In genomic region chr3:67875858-67876257, GRCh38 we compare ENCODE assay signal across 32 cellular contexts.
"Had no signal": no experiment of that assay in that cellular context is flagged by ENCODE, and none has a peak within 500 bp of the region (broad histone marks: within the 10 kb centered on the region; RNA-seq: fewer than 3 reads in every experiment).

No MANE protein-coding gene starts in this region.

- H3K4me3 ChIP-seq: ascending aorta, SK-N-MC had no signal

- H3K9me3 Mint-ChIP-seq: activated B cell treated with CpG ODN at 0.5 μM for 24 hours; activated naive CD4-positive, alpha-beta T cell treated with anti-CD3 and anti-CD28 coated beads, Interleukin-2, amount 50 U/mL, for 72 hours; activated naive CD8-positive, alpha-beta T cell treated with anti-CD3 and anti-CD28 coated beads, Interleukin-2, amount 50 U/mL, for 24 hours; activated T-cell treated with anti-CD3 and anti-CD28 coated beads, Interleukin-2, amount 50 U/mL, for 24 hours; activated T-helper 1 cell treated with anti-CD3 and anti-CD28 coated beads, Interleukin-12 subunit alpha, Interleukin-12 subunit beta, Interleukin-2, Interleukin-4 antibody, amounts not matched to agents 30 ng/mL and 10 ng/mL and 1 ng/mL, durations not matched to agents 14 hours and 24 hours and 36 hours; T-cell had no signal

- FAIRE-seq: bronchial epithelial cell, TTC549 had no signal

- DNase-seq: activated B cell treated with CpG ODN at 0.5 μM for 24 hours; activated CD4-positive, alpha-beta T cell treated with anti-CD3 and anti-CD28 coated beads for 1 hour; activated CD4-positive, alpha-beta T cell treated with anti-CD3 and anti-CD28 coated beads, Interleukin-2, amount 10 ng/mL, durations not matched to agents 24 days and 14 days; activated CD4-positive, alpha-beta T cell treated with anti-CD3 and anti-CD28 coated beads, Interleukin-2, amount 50 U/mL, for 48 hours; activated CD8-positive, alpha-beta memory T cell treated with anti-CD3 and anti-CD28 coated beads, Interleukin-2, amount 10 ng/mL, durations not matched to agents 7 days and 5 days; activated effector memory CD4-positive, alpha-beta T cell treated with anti-CD3 and anti-CD28 coated beads, Interleukin-2, amount 50 U/mL, for 16 hours; activated naive CD4-positive, alpha-beta T cell treated with Interleukin-2 at 50 U/mL for 16 hours; activated naive CD8-positive, alpha-beta T cell treated with anti-CD3 and anti-CD28 coated beads, Interleukin-2, amount 50 U/mL, for 24 hours; activated T-cell treated with anti-CD3 and anti-CD28 coated beads, Interleukin-2, amount 50 U/mL, for 24 hours; amniotic stem cell; central memory CD4-positive, alpha-beta T cell; Karpas-422; NCI-H1105 treated with DMSO at 0.1 percent for 48 hours; NCI-H1436 treated with DMSO at 0.1 percent for 48 hours; NCI-H1930; NCI-H2171; NCI-H2227 treated with DMSO at 0.1 percent for 48 hours; NCI-H510A; NCI-H526 treated with DMSO at 0.1 percent for 48 hours; NCI-H82; RPMI8226; T-cell; T-helper 2 cell; T1000 had no signal

- H3K36me3 ChIP-seq: ascending aorta had no signal

- H3K27me3 Mint-ChIP-seq: activated CD4-positive, alpha-beta T cell treated with anti-CD3 and anti-CD28 coated beads, Interleukin-2, amount 10 ng/mL, durations not matched to agents 24 days and 14 days; activated naive CD8-positive, alpha-beta T cell treated with anti-CD3 and anti-CD28 coated beads, Interleukin-2, amount 50 U/mL, for 24 hours; activated T-cell treated with anti-CD3 and anti-CD28 coated beads, Interleukin-2, amount 50 U/mL, for 24 hours; T-cell had no signal

- H3K9me3 ChIP-seq: ascending aorta had no signal

- H3K4me1 Mint-ChIP-seq: activated B cell treated with CpG ODN at 0.5 μM for 24 hours; activated CD4-positive, alpha-beta T cell treated with anti-CD3 and anti-CD28 coated beads, Interleukin-2, amount 10 ng/mL, durations not matched to agents 24 days and 14 days; activated CD8-positive, alpha-beta memory T cell treated with anti-CD3 and anti-CD28 coated beads, Interleukin-2, amount 10 ng/mL, durations not matched to agents 7 days and 5 days; activated naive CD8-positive, alpha-beta T cell treated with anti-CD3 and anti-CD28 coated beads, Interleukin-2, amount 50 U/mL, for 24 hours; T-cell had no signal

- H3K4me1 ChIP-seq: ascending aorta had no signal

- ATAC-seq: activated CD8-positive, alpha-beta memory T cell treated with anti-CD3 and anti-CD28 coated beads, Interleukin-2, amount 10 ng/mL, durations not matched to agents 7 days and 5 days; activated naive CD4-positive, alpha-beta T cell treated with anti-CD3 and anti-CD28 coated beads, Interleukin-2, amount 50 U/mL, for 72 hours; activated naive CD8-positive, alpha-beta T cell treated with anti-CD3 and anti-CD28 coated beads, Interleukin-2, amount 50 U/mL, for 24 hours; Panc1; Right ventricle myocardium inferior; T-cell had no signal

- H3K4me3 Mint-ChIP-seq: activated B cell treated with CpG ODN at 0.5 μM for 24 hours; activated CD4-positive, alpha-beta T cell treated with anti-CD3 and anti-CD28 coated beads, Interleukin-2, amount 10 ng/mL, durations not matched to agents 24 days and 14 days; activated CD8-positive, alpha-beta memory T cell treated with anti-CD3 and anti-CD28 coated beads, Interleukin-2, amount 10 ng/mL, durations not matched to agents 7 days and 5 days; activated naive CD8-positive, alpha-beta T cell treated with anti-CD3 and anti-CD28 coated beads, Interleukin-2, amount 50 U/mL, for 24 hours; activated T-cell treated with anti-CD3 and anti-CD28 coated beads, Interleukin-2, amount 50 U/mL, for 24 hours; activated T-helper 1 cell treated with anti-CD3 and anti-CD28 coated beads, Interleukin-12 subunit alpha, Interleukin-12 subunit beta, Interleukin-2, Interleukin-4 antibody, amounts not matched to agents 30 ng/mL and 10 ng/mL and 1 ng/mL, durations not matched to agents 14 hours and 24 hours and 36 hours; T-cell had no signal

- H3K27ac ChIP-seq: ascending aorta, SK-N-MC had no signal

- H3K27ac Mint-ChIP-seq: activated B cell treated with CpG ODN at 0.5 μM for 24 hours; activated CD4-positive, alpha-beta T cell treated with anti-CD3 and anti-CD28 coated beads, Interleukin-2, amount 10 ng/mL, durations not matched to agents 24 days and 14 days; activated CD8-positive, alpha-beta memory T cell treated with anti-CD3 and anti-CD28 coated beads, Interleukin-2, amount 10 ng/mL, durations not matched to agents 7 days and 5 days; activated naive CD4-positive, alpha-beta T cell treated with anti-CD3 and anti-CD28 coated beads, Interleukin-2, amount 50 U/mL, for 72 hours; activated naive CD8-positive, alpha-beta T cell treated with anti-CD3 and anti-CD28 coated beads, Interleukin-2, amount 50 U/mL, for 24 hours; activated T-cell treated with anti-CD3 and anti-CD28 coated beads, Interleukin-2, amount 50 U/mL, for 24 hours; activated T-helper 1 cell treated with anti-CD3 and anti-CD28 coated beads, Interleukin-12 subunit alpha, Interleukin-12 subunit beta, Interleukin-2, Interleukin-4 antibody, amounts not matched to agents 30 ng/mL and 10 ng/mL and 1 ng/mL, durations not matched to agents 14 hours and 24 hours and 36 hours; T-cell had no signal

- H3K36me3 Mint-ChIP-seq: activated CD8-positive, alpha-beta memory T cell treated with anti-CD3 and anti-CD28 coated beads, Interleukin-2, amount 10 ng/mL, durations not matched to agents 7 days and 5 days; activated naive CD4-positive, alpha-beta T cell treated with anti-CD3 and anti-CD28 coated beads, Interleukin-2, amount 50 U/mL, for 72 hours; T-cell had no signal

- H3K27me3 ChIP-seq: ascending aorta had no signal
